ENCODE assay signal across 13 cellular contexts in genomic region chr2:119252186-119253113, GRCh38. TPM values are rescaled to one million over a fixed set of nuclear protein-coding genes. Genes with fewer than 3 reads are reported as not detected.
DNase-seq lines count a peak whose midpoint lies in the region; ATAC-seq and TF ChIP-seq lines count a peak whose summit lies in the region.
"Had no signal": no experiment of that assay in that cellular context is flagged by ENCODE, and none has a peak within 500 bp of the region (broad histone marks: within the 10 kb centered on the region; RNA-seq: fewer than 3 reads in every experiment).

No MANE protein-coding gene starts in this region.

- no peaks in the 10 kb centered on the region for H3K4me1 Mint-ChIP-seq in activated CD4-positive, alpha-beta memory T cell treated with anti-CD3 and anti-CD28 coated beads, Interleukin-2, amount 10 ng/mL, durations not matched to agents 7 days and 5 days
- H3K4me1 Mint-ChIP-seq: activated B cell treated with CpG ODN at 0.5 μM for 24 hours; stimulated activated effector memory CD8-positive, alpha-beta T cell treated with anti-CD3 and anti-CD28 coated beads, Interleukin-12 subunit alpha, Interleukin-12 subunit beta, amount 100 ng/mL, for 72 hours had no signal

- no peak for TF ChIP-seq CTCF in BE2C (IDR thresholded peaks at IDR 0.05; ENCODE audit: low read depth, low read length)

- H3K36me3 ChIP-seq in BE2C = no peaks in the 10 kb centered on the region
- H3K36me3 ChIP-seq: right atrium auricular region had no signal

- in situ Hi-C loops in SK-MEL-5 (cut with HindIII; ENCODE audit: low pct_unique_long_range_greater_than_20kb, low sequenced_read_pairs) = no loop called here

- DNase-seq in GOT3 (lab: John Stamatoyannopoulos, UW) (peak; percentile 21), SK-MEL-5 (ENCODE audit: low read depth, low spot score) (peak; percentile 55), renal cortical epithelial cell (ENCODE audit: low read depth) (peak; percentile 100), BE2C (no peak), CD1c-positive myeloid dendritic cell (ENCODE audit: extremely low spot score) (no peak), NCI-H128 (lab: John Stamatoyannopoulos, UW; ENCODE audit: unreplicated experiment) (no peak)
- DNase-seq in activated CD4-positive, alpha-beta memory T cell treated with anti-CD3 and anti-CD28 coated beads, Interleukin-2, amount 10 ng/mL, durations not matched to agents 7 days and 5 days = no peak
- DNase-seq: activated B cell treated with CpG ODN at 0.5 μM for 24 hours, anterior cingulate cortex, NCI-H526 treated with DMSO at 0.1 percent for 48 hours had no signal

- CTCF ChIA-PET in activated CD4-positive, alpha-beta memory T cell treated with anti-CD3 and anti-CD28 coated beads, Interleukin-2, amount 10 ng/mL, durations not matched to agents 7 days and 5 days (lab: Charles Lee) = no interaction called here

- H3K9me3 Mint-ChIP-seq in activated CD4-positive, alpha-beta memory T cell treated with anti-CD3 and anti-CD28 coated beads, Interleukin-2, amount 10 ng/mL, durations not matched to agents 7 days and 5 days = no peaks in the 10 kb centered on the region
- H3K9me3 Mint-ChIP-seq: activated B cell treated with CpG ODN at 0.5 μM for 24 hours; stimulated activated effector memory CD8-positive, alpha-beta T cell treated with anti-CD3 and anti-CD28 coated beads, Interleukin-12 subunit alpha, Interleukin-12 subunit beta, amount 100 ng/mL, for 72 hours had no signal

- no peaks in the 10 kb centered on the region for H3K9me3 ChIP-seq in BE2C
- H3K9me3 ChIP-seq: right atrium auricular region had no signal

- no peak overlapping the region for H3K4me3 Mint-ChIP-seq in activated CD4-positive, alpha-beta memory T cell treated with anti-CD3 and anti-CD28 coated beads, Interleukin-2, amount 10 ng/mL, durations not matched to agents 7 days and 5 days
- H3K4me3 Mint-ChIP-seq: activated B cell treated with CpG ODN at 0.5 μM for 24 hours; stimulated activated effector memory CD8-positive, alpha-beta T cell treated with anti-CD3 and anti-CD28 coated beads, Interleukin-12 subunit alpha, Interleukin-12 subunit beta, amount 100 ng/mL, for 72 hours had no signal

- H3K36me3 Mint-ChIP-seq in activated CD4-positive, alpha-beta memory T cell treated with anti-CD3 and anti-CD28 coated beads, Interleukin-2, amount 10 ng/mL, durations not matched to agents 7 days and 5 days (ENCODE audit: low read depth) = no peaks in the 10 kb centered on the region
- H3K36me3 Mint-ChIP-seq: stimulated activated effector memory CD8-positive, alpha-beta T cell treated with anti-CD3 and anti-CD28 coated beads, Interleukin-12 subunit alpha, Interleukin-12 subunit beta, amount 100 ng/mL, for 72 hours had no signal

- POLR2A ChIA-PET in activated CD4-positive, alpha-beta memory T cell treated with anti-CD3 and anti-CD28 coated beads, Interleukin-2, amount 10 ng/mL, durations not matched to agents 7 days and 5 days (lab: Charles Lee) = no interaction called here

- H3K4me3 ChIP-seq in BE2C (ENCODE audit: low read depth, low read length) = no peak overlapping the region
- H3K4me3 ChIP-seq: right atrium auricular region had no signal

- H3K27me3 Mint-ChIP-seq in activated CD4-positive, alpha-beta memory T cell treated with anti-CD3 and anti-CD28 coated beads, Interleukin-2, amount 10 ng/mL, durations not matched to agents 7 days and 5 days = no peaks in the 10 kb centered on the region
- H3K27me3 Mint-ChIP-seq: activated B cell treated with CpG ODN at 0.5 μM for 24 hours had no signal

- no peaks in the 10 kb centered on the region for H3K27me3 ChIP-seq in BE2C
- H3K27me3 ChIP-seq: right atrium auricular region had no signal

- ATAC-seq in esophagus mucosa = peak; percentile 91
- ATAC-seq: stimulated activated effector memory CD8-positive, alpha-beta T cell treated with anti-CD3 and anti-CD28 coated beads, Interleukin-12 subunit alpha, Interleukin-12 subunit beta, amount 100 ng/mL, for 72 hours had no signal

- no peak overlapping the region for H3K27ac Mint-ChIP-seq in activated CD4-positive, alpha-beta memory T cell treated with anti-CD3 and anti-CD28 coated beads, Interleukin-2, amount 10 ng/mL, durations not matched to agents 7 days and 5 days
- H3K27ac Mint-ChIP-seq: activated B cell treated with CpG ODN at 0.5 μM for 24 hours had no signal

- peaks cover 7% of the 10 kb centered on the region for H3K4me1 ChIP-seq in BE2C
- H3K4me1 ChIP-seq: right atrium auricular region had no signal

RNA-seq across cellular contexts. Expression of gene STEAP3, which starts 28.8 kb away (rescaled TPM):
- total RNA-seq in SK-MEL-5 (2014; rRNA removed; shearing (Covaris generic)) = 6.0 and 8.5 TPM in 2 replicates
- polyA plus RNA-seq in SK-MEL-5 (2015; cell fraction: cytosol; rRNA removed) = 26.5 and 36.8 TPM in 2 replicates
- 30.2 and 39.8 TPM in 2 replicates for polyA plus RNA-seq in SK-MEL-5 (2015; cell fraction: nucleus; rRNA removed)
- total RNA-seq in esophagus mucosa = 11.6 TPM
- 18.9 and 24.5 TPM in 2 replicates for total RNA-seq in renal cortical epithelial cell
- polyA plus RNA-seq in BE2C (2012; ENCODE audit: insufficient read depth, insufficient read length, low read depth) = 8.5 TPM
- total RNA-seq in activated CD4-positive, alpha-beta memory T cell treated with anti-CD3 and anti-CD28 coated beads, Interleukin-2, amount 10 ng/mL, durations not matched to agents 7 days and 5 days = not detected

Comparison
In these comparisons a context has a peak if more than half of its experiments do, and no peak if none do; other contexts are left out.
1. DNase-seq: peak in GOT3 (single experiment), SK-MEL-5 (single experiment) and renal cortical epithelial cell (single experiment); none in BE2C (single experiment), CD1c-positive myeloid dendritic cell (single experiment), activated CD4-positive, alpha-beta memory T cell treated with anti-CD3 and anti-CD28 coated beads, Interleukin-2, amount 10 ng/mL, durations not matched to agents 7 days and 5 days (single experiment) and NCI-H128 (single experiment).